Comparison of ENCODE assay signal across 8 cellular contexts in the genomic region with DNA sequence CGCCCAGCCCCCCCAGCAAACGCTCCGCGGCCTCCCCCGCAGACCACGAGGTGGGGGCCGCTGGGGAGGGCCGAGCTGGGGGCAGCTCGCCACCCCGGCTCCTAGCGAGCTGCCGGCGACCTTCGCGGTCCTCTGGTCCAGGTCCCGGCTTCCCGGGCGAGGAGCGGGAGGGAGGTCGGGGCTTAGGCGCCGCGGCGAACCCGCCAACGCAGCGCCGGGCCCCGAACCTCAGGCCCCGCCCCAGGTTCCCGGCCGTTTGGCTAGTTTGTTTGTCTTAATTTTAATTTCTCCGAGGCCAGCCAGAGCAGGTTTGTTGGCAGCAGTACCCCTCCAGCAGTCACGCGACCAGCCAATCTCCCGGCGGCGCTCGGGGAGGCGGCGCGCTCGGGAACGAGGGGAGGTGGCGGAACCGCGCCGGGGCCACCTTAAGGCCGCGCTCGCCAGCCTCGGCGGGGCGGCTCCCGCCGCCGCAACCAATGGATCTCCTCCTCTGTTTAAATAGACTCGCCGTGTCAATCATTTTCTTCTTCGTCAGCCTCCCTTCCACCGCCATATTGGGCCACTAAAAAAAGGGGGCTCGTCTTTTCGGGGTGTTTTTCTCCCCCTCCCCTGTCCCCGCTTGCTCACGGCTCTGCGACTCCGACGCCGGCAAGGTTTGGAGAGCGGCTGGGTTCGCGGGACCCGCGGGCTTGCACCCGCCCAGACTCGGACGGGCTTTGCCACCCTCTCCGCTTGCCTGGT. TPM values are rescaled to one million over a fixed set of nuclear protein-coding genes. Genes with fewer than 3 reads are reported as not detected.
DNase-seq lines count a peak whose midpoint lies in the region; TF ChIP-seq lines count a peak whose summit lies in the region.

A gene (plus strand): TSS at position 524 of the 741 bp plus-strand sequence. CDS start 472 bp downstream, outside the sequence.

- H3K4me1 Mint-ChIP-seq in HFFc6 (ENCODE audit: low read depth) = peaks cover 53% of the 10 kb centered on the region
- H3K4me1 Mint-ChIP-seq in activated naive CD4-positive, alpha-beta T cell treated with anti-CD3 and anti-CD28 coated beads, Interleukin-2, amount 50 U/mL, for 24 hours = peaks cover 68% of the 10 kb centered on the region

- no peaks in the 10 kb centered on the region for H3K9me3 Mint-ChIP-seq in HFFc6
- H3K9me3 Mint-ChIP-seq in activated naive CD4-positive, alpha-beta T cell treated with anti-CD3 and anti-CD28 coated beads, Interleukin-2, amount 50 U/mL, for 24 hours = no peaks in the 10 kb centered on the region

- H3K27me3 Mint-ChIP-seq in HFFc6 (ENCODE audit: insufficient read depth) = peaks cover 3% of the 10 kb centered on the region
- no peaks in the 10 kb centered on the region for H3K27me3 Mint-ChIP-seq in activated naive CD4-positive, alpha-beta T cell treated with anti-CD3 and anti-CD28 coated beads, Interleukin-2, amount 50 U/mL, for 24 hours

- peak within 1 kb of the TSS; percentile 96 for H3K4me3 Mint-ChIP-seq in HFFc6
- H3K4me3 Mint-ChIP-seq in activated naive CD4-positive, alpha-beta T cell treated with anti-CD3 and anti-CD28 coated beads, Interleukin-2, amount 50 U/mL, for 24 hours = peak within 1 kb of the TSS; percentile 99

- TF ChIP-seq CTCF in HFFc6 (IDR thresholded peaks at IDR 0.05) = no peak

- peaks cover 43% of the 10 kb centered on the region for H3K36me3 Mint-ChIP-seq in HFFc6 (ENCODE audit: low read depth)
- H3K36me3 Mint-ChIP-seq in activated naive CD4-positive, alpha-beta T cell treated with anti-CD3 and anti-CD28 coated beads, Interleukin-2, amount 50 U/mL, for 24 hours = peaks cover 27% of the 10 kb centered on the region

- H3K27ac Mint-ChIP-seq in HFFc6 = peak within 1 kb of the TSS; percentile 94
- peak within 1 kb of the TSS; percentile 99 for H3K27ac Mint-ChIP-seq in activated naive CD4-positive, alpha-beta T cell treated with anti-CD3 and anti-CD28 coated beads, Interleukin-2, amount 50 U/mL, for 24 hours

- peak within 1 kb of the TSS; percentile 97 for H3K27ac ChIP-seq in temporal lobe (ENCODE audit: low read depth, low read length)

- DNase-seq in GDM1 (lab: John Stamatoyannopoulos, UW) (peak; percentile 75), HFFc6 (peak; percentile 94), NCI-H1105 (lab: John Stamatoyannopoulos, UW) (peak; percentile 95), SKM-1 (lab: John Stamatoyannopoulos, UW; ENCODE audit: unreplicated experiment) (peak; percentile 29), globus pallidus (ENCODE audit: low spot score) (peak; percentile 90), nucleus accumbens (lab: John Stamatoyannopoulos, UW) (peak; percentile 47 to 96 (median 86))

RNA-seq across cellular contexts. Expression of the gene that starts here (rescaled TPM):
- 10 to 100 TPM; 22.9 to 31.4 (median 29.7) TPM for total RNA-seq in HFFc6 (2021; fragmentation: NEBNext Ultra II Directional; extraction: Animal tissue kit (Norgen Biotek cat#: 25700))
- 107 TPM for total RNA-seq in temporal lobe

Comparison
In these comparisons a context has a peak if more than half of its experiments do, and no peak if none do; other contexts are left out.
1. Peak in every context shown above with its lines: DNase-seq and H3K27ac ChIP-seq.
2. DNase-seq: peak in every context shown above with its lines; median percentile 95 in NCI-H1105; 94 in HFFc6; 90 in globus pallidus; 86 in nucleus accumbens; 75 in GDM1; 29 in SKM-1.